In genomic region chr4:102815981-102816380, GRCh38 we compare ENCODE assay signal across 9 cellular contexts. TPM values are rescaled to one million over a fixed set of nuclear protein-coding genes. Genes with fewer than 3 reads are reported as not detected.
A peak's percentile ranks its signal among the peaks of the same experiment; 100 is the strongest.
DNase-seq lines count a peak whose midpoint lies in the region; ATAC-seq, FAIRE-seq and TF ChIP-seq lines count a peak whose summit lies in the region.
"Had no signal": no experiment of that assay in that cellular context is flagged by ENCODE, and none has a peak within 500 bp of the region (broad histone marks: within the 10 kb centered on the region; RNA-seq: fewer than 3 reads in every experiment).

No MANE protein-coding gene starts in this region.

- 90% methylated on average over 2 of the region's 2 CpGs for WGBS in K562 (ENCODE audit: insufficient coverage, low coverage, missing lambda C conversion rate)

- no TSS peak for BruUV-seq in K562 (replicated peaks; lab: Mats Ljungman, UMichigan)

- in situ Hi-C loops in K562 (cut with MboI) = no loop called here

- H2AFZ ChIP-seq in K562 (ENCODE audit: low read depth, low read length) (no peak overlapping the region), MM.1S (ENCODE audit: low read length) (no peak overlapping the region)

- H3K9me1 ChIP-seq in K562 (ENCODE audit: control insufficient read depth, insufficient read depth, low read length) = peaks cover 4% of the 10 kb centered on the region

- H3K4me1 Mint-ChIP-seq in memory B cell = peaks cover 60% of the 10 kb centered on the region
- H3K4me1 Mint-ChIP-seq in T-cell = peaks cover 86 to 94% (median 92%) of the 10 kb centered on the region in 3 donors

- DNase-seq in AG09319 (ENCODE audit: extremely low read depth, low read depth) (peak; percentile 19), HK-2 (ENCODE audit: unreplicated experiment) (peak; percentile 21), K562 (ENCODE audit: extremely low read depth in 1 of 4, low spot score in 3 of 4) (no peak), memory B cell (ENCODE audit: low spot score in 2 of 2) (no peak), retina (no peak), GF-D8 (lab: John Stamatoyannopoulos, UW) (no peak), MM.1S (no peak), T-cell (no peak)
- DNase-seq: transverse colon had no signal

- ATAC-seq in K562 (no peak), memory B cell (ENCODE audit: low read depth) (no peak), T-cell (replicated peaks in 1 of 4) (no peak)

- POLR2A ChIA-PET in K562 (lab: Yijun Ruan, JAX) (interaction anchor here (0.7 to 4.5 kb wide), 5 partner anchors 8 to 466 kb away, joined by 3 to 27 read pairs (median 8); partner anchors contain the start of gene UBE2D3), T-cell (lab: Charles Lee) (interaction anchor here (0.5 to 5.2 kb wide), 12 partner anchors 9 to 1471 kb away, joined by 3 to 40 read pairs (median 4); partner anchors contain the start of gene UBE2D3 (in 1 of the 2))

- no peak for FAIRE-seq in K562 (lab: Jason Lieb, UNC)

- H3K27ac ChIP-seq in K562 (ENCODE audit: extremely low read depth, low read depth, low read length) = 0 out of 3 replicates have a peak overlapping the region, but pooled peaks have one; percentile 19
- H3K27ac ChIP-seq in MM.1S (ENCODE audit: low read length) = no peak overlapping the region
- H3K27ac ChIP-seq: transverse colon had no signal

- H3K36me3 Mint-ChIP-seq in memory B cell = peaks cover 21% of the 10 kb centered on the region
- H3K36me3 Mint-ChIP-seq in T-cell = peaks cover 54% of the 10 kb centered on the region

- H3K79me2 ChIP-seq in K562 (ENCODE audit: control insufficient read depth, insufficient read depth, low read length) (peaks cover 100% of the 10 kb centered on the region), MM.1S (ENCODE audit: low read length) (peaks cover 100% of the 10 kb centered on the region)

- H3K9ac ChIP-seq in K562 (ENCODE audit: insufficient read depth in 1 of 2, low read depth in 2 of 2, low read length in 2 of 2) (no peak overlapping the region; a peak in 1 of 4 replicates), MM.1S (ENCODE audit: low read length) (no peak overlapping the region)

- peaks cover 8 to 27% of the 10 kb centered on the region in 2 experiments; a peak in 4 of 5 replicates for H3K4me1 ChIP-seq in K562 (replicated peaks in 1 of 2; ENCODE audit: control insufficient read depth in 2 of 2, insufficient read depth in 2 of 2, low read length in 2 of 2)
- peaks cover 9% of the 10 kb centered on the region; the same call in 1 of the 2 replicates for H3K4me1 ChIP-seq in MM.1S (ENCODE audit: low read length)

- H3K9me3 Mint-ChIP-seq in memory B cell = no peaks in the 10 kb centered on the region
- H3K9me3 Mint-ChIP-seq in T-cell = no peaks in the 10 kb centered on the region

- no peaks in the 10 kb centered on the region for H3K9me2 ChIP-seq in MM.1S (replicated peaks; ENCODE audit: insufficient read depth, low read length)

- peaks cover 87% of the 10 kb centered on the region for H3K36me3 ChIP-seq in K562 (ENCODE audit: control insufficient read depth, insufficient read depth, low read length)
- H3K36me3 ChIP-seq in MM.1S (replicated peaks; ENCODE audit: insufficient read depth, low read length) = peaks cover 28% of the 10 kb centered on the region

- intact Hi-C loops in K562 (cut with micrococcal nuclease) = no loop called here

- no peak for TF ChIP-seq POLR2A in K562 (conservative IDR thresholded peaks at IDR 0.05)

- H4K20me1 ChIP-seq in K562 (replicated peaks; ENCODE audit: control insufficient read depth, insufficient read depth, low read length) = peaks cover 52% of the 10 kb centered on the region
- peaks cover 98% of the 10 kb centered on the region for H4K20me1 ChIP-seq in MM.1S (ENCODE audit: insufficient read depth, low read length)

- H3K27me3 ChIP-seq in K562 (ENCODE audit: control insufficient read depth in 2 of 2, insufficient read depth in 2 of 2, low read length in 2 of 2) (no peaks in the 10 kb centered on the region), MM.1S (replicated peaks; ENCODE audit: insufficient read depth, low read length) (no peaks in the 10 kb centered on the region)
- H3K27me3 ChIP-seq: transverse colon had no signal

- H3K4me3 ChIP-seq in K562 (no peak overlapping the region), MM.1S (ENCODE audit: low read length) (no peak overlapping the region)
- H3K4me3 ChIP-seq: transverse colon had no signal

- H3K27me3 Mint-ChIP-seq in memory B cell = no peaks in the 10 kb centered on the region
- H3K27me3 Mint-ChIP-seq in T-cell = no peaks in the 10 kb centered on the region

- H3K4me3 Mint-ChIP-seq in memory B cell (peak overlapping the region; percentile 21), T-cell (peak overlapping the region in 1 of 3 donors; percentile 52)

- CTCF ChIA-PET in K562 (lab: Yijun Ruan, JAX; ENCODE audit: low intra/inter-chr PET ratio) (no interaction called here), T-cell (lab: Charles Lee) (interaction anchor here (0.6 to 5.2 kb wide), 5 partner anchors 8 to 86 kb away, joined by 3 to 29 read pairs (median 3); partner anchors contain the start of gene UBE2D3 (in 1 of the 2))

- no peak for TF ChIP-seq CTCF in AG09319 (IDR thresholded peaks at IDR 0.05; ENCODE audit: low read depth, low read length)
- no peak for TF ChIP-seq CTCF in K562 (IDR thresholded peaks at IDR 0.05 in 2 of 3, conservative IDR thresholded peaks at IDR 0.05 in 1 of 3; ENCODE audit: insufficient read depth in 2 of 3, low read depth in 1 of 3, low read length in 3 of 3)
- no peak for TF ChIP-seq CTCF in MM.1S (IDR thresholded peaks at IDR 0.05; ENCODE audit: low read length)

- H3K9me3 ChIP-seq in K562 (replicated peaks; ENCODE audit: control insufficient read depth, insufficient read depth, low read depth, low read length) (no peaks in the 10 kb centered on the region), MM.1S (replicated peaks; ENCODE audit: insufficient read depth, low read length) (no peaks in the 10 kb centered on the region)
- H3K9me3 ChIP-seq: transverse colon had no signal

- H3K4me2 ChIP-seq in K562 (ENCODE audit: insufficient read depth, low read length) = no peak overlapping the region
- H3K4me2 ChIP-seq in MM.1S (ENCODE audit: low read depth, low read length) = no peak overlapping the region

- TF ChIP-seq RAD21 in K562 (CRISPR knock-in tag; conservative IDR thresholded peaks at IDR 0.05 in 1 of 2, IDR thresholded peaks at IDR 0.05 in 1 of 2) = no peak

- H3F3A ChIP-seq in MM.1S (ENCODE audit: insufficient read depth, low read length) = no peaks in the 10 kb centered on the region; the same call in 1 of the 2 replicates

- peak overlapping the region; percentile 81 for H3K27ac Mint-ChIP-seq in memory B cell
- peak overlapping the region in 1 of 2 donors; percentile 23 for H3K27ac Mint-ChIP-seq in T-cell

- TF ChIP-seq EP300 in K562 (IDR thresholded peaks at IDR 0.05; ENCODE audit: low read length) = no peak

RNA-seq across cellular contexts. Expression of gene UBE2D3, which starts 11.4 kb away (rescaled TPM):
- total RNA-seq in K562 (2011; cell fraction: chromatin; rRNA removed; ENCODE audit: low replicate concordance) = 106 and 238 TPM in 2 replicates
- 61.5 and 87.0 TPM in 2 replicates for total RNA-seq in K562 (2011; cell fraction: nucleolus; rRNA removed)
- 180 and 303 TPM in 2 replicates for total RNA-seq in K562 (2011; cell fraction: nucleoplasm; rRNA removed)
- total RNA-seq in K562 (2014; rRNA removed) (434 and 562 TPM in 2 replicates), K562 (2014; rRNA removed; fragmentation: Illumina TruSeq; extraction: Trizol) (257 and 281 TPM in 2 replicates), K562 (2015; rRNA removed; fragmentation: Illumina TruSeq; extraction: Trizol) (305 and 313 TPM in 2 replicates), K562 (2021) (276 and 281 TPM in 2 replicates), T-cell (100 to 1,000 TPM; 274 to 487 (median 289) TPM)
- polyA plus RNA-seq in K562 (2011; rRNA removed) (348 and 408 TPM in 2 replicates), K562 (2014; fragmentation: Illumina TruSeq; extraction: Trizol) (447 and 618 TPM in 2 replicates), K562 (2014; fragmentation: Nextera tagmentation; extraction: Ambion mirVana) (100 to 1,000 TPM; 191 to 202 TPM), K562 (2014; rRNA removed) (292 and 329 TPM in 2 replicates)
- polyA plus RNA-seq in K562 (2011; cell fraction: cytosol; rRNA removed) = 357 and 381 TPM in 2 replicates
- 305 and 318 TPM in 2 replicates for polyA plus RNA-seq in K562 (2011; cell fraction: nucleus; rRNA removed)
- polyA plus RNA-seq in K562 (2012) = 235 and 382 TPM in 2 replicates
- polyA minus RNA-seq in K562 (2011; rRNA and poly(A)+ RNA removed) = 278 and 307 TPM in 2 replicates
- 149 and 195 TPM in 2 replicates for polyA minus RNA-seq in K562 (2011; cell fraction: cytosol; rRNA and poly(A)+ RNA removed)
- 123 and 159 TPM in 2 replicates for polyA minus RNA-seq in K562 (2011; cell fraction: nucleus; rRNA and poly(A)+ RNA removed)

RNA-seq across cellular contexts. Expression of gene CISD2, which starts 52.8 kb away (rescaled TPM):
- total RNA-seq in K562 (2011; cell fraction: chromatin; rRNA removed; ENCODE audit: low replicate concordance) = 16.2 and 28.9 TPM in 2 replicates
- 30.3 and 34.9 TPM in 2 replicates for total RNA-seq in K562 (2011; cell fraction: nucleolus; rRNA removed)
- 34.8 and 44.1 TPM in 2 replicates for total RNA-seq in K562 (2011; cell fraction: nucleoplasm; rRNA removed)
- 37.8 and 53.7 TPM in 2 replicates for total RNA-seq in K562 (2014; rRNA removed)
- 68.4 and 73.7 TPM in 2 replicates for total RNA-seq in K562 (2014; rRNA removed; fragmentation: Illumina TruSeq; extraction: Trizol)
- total RNA-seq in K562 (2015; rRNA removed; fragmentation: Illumina TruSeq; extraction: Trizol) = 53.2 and 59.8 TPM in 2 replicates
- 50.2 and 55.9 TPM in 2 replicates for total RNA-seq in K562 (2021)
- 48.3 and 69.5 TPM in 2 replicates for polyA plus RNA-seq in K562 (2011; rRNA removed)
- 22.1 and 27.2 TPM in 2 replicates for polyA plus RNA-seq in K562 (2011; cell fraction: cytosol; rRNA removed)
- polyA plus RNA-seq in K562 (2011; cell fraction: nucleus; rRNA removed) = 15.0 and 15.3 TPM in 2 replicates
- 78.0 and 85.1 TPM in 2 replicates for polyA plus RNA-seq in K562 (2012)
- 47.1 and 53.5 TPM in 2 replicates for polyA plus RNA-seq in K562 (2014; fragmentation: Illumina TruSeq; extraction: Trizol)
- 10 to 100 TPM; 87.2 to 91.4 TPM for polyA plus RNA-seq in K562 (2014; fragmentation: Nextera tagmentation; extraction: Ambion mirVana)
- 46.9 and 54.2 TPM in 2 replicates for polyA plus RNA-seq in K562 (2014; rRNA removed)
- 21.6 and 27.4 TPM in 2 replicates for polyA minus RNA-seq in K562 (2011; rRNA and poly(A)+ RNA removed)
- polyA minus RNA-seq in K562 (2011; cell fraction: cytosol; rRNA and poly(A)+ RNA removed) = 11.4 and 21.0 TPM in 2 replicates
- 5.1 and 8.3 TPM in 2 replicates for polyA minus RNA-seq in K562 (2011; cell fraction: nucleus; rRNA and poly(A)+ RNA removed)
- total RNA-seq in T-cell = 10 to 100 TPM; 12.2 to 14.2 (median 13.1) TPM

RNA-seq across cellular contexts. Expression of gene MANBA, which starts 55.2 kb away (rescaled TPM):
- total RNA-seq in K562 (2011; cell fraction: chromatin; rRNA removed; ENCODE audit: low replicate concordance) = 13.7 and 32.2 TPM in 2 replicates
- 9.7 TPM in 2 replicates for total RNA-seq in K562 (2011; cell fraction: nucleolus; rRNA removed)
- 15.8 and 21.3 TPM in 2 replicates for total RNA-seq in K562 (2011; cell fraction: nucleoplasm; rRNA removed)
- total RNA-seq in K562 (2014; rRNA removed) (8.2 and 10.9 TPM in 2 replicates), K562 (2014; rRNA removed; fragmentation: Illumina TruSeq; extraction: Trizol) (9.0 and 9.4 TPM in 2 replicates), K562 (2015; rRNA removed; fragmentation: Illumina TruSeq; extraction: Trizol) (12.9 and 13.3 TPM in 2 replicates), K562 (2021) (7.7 TPM in 2 replicates), T-cell (10 to 100 TPM; 20.8 to 27.8 (median 24.2) TPM)
- polyA plus RNA-seq in K562 (2011; rRNA removed) (2.8 and 5.3 TPM in 2 replicates), K562 (2014; fragmentation: Illumina TruSeq; extraction: Trizol) (6.6 and 7.8 TPM in 2 replicates), K562 (2014; fragmentation: Nextera tagmentation; extraction: Ambion mirVana) (1 to 10 TPM; 1.8 to 3.7 TPM), K562 (2014; rRNA removed) (4.7 and 6.1 TPM in 2 replicates)
- 4.7 and 6.0 TPM in 2 replicates for polyA plus RNA-seq in K562 (2011; cell fraction: cytosol; rRNA removed)
- polyA plus RNA-seq in K562 (2011; cell fraction: nucleus; rRNA removed) = 9.1 and 15.4 TPM in 2 replicates
- 9.1 and 18.3 TPM in 2 replicates for polyA plus RNA-seq in K562 (2012)
- polyA minus RNA-seq in K562 (2011; rRNA and poly(A)+ RNA removed) = 6.0 and 11.7 TPM in 2 replicates
- polyA minus RNA-seq in K562 (2011; cell fraction: cytosol; rRNA and poly(A)+ RNA removed) = 5.5 and 7.5 TPM in 2 replicates
- 14.5 and 20.7 TPM in 2 replicates for polyA minus RNA-seq in K562 (2011; cell fraction: nucleus; rRNA and poly(A)+ RNA removed)

Comparison
In these comparisons a context has a peak if more than half of its experiments do, and no peak if none do; other contexts are left out.
1. DNase-seq: peak in AG09319 (single experiment) and HK-2 (single experiment); none in K562 (0 of 4), memory B cell (0 of 2), retina (single experiment), GF-D8 (single experiment), MM.1S (single experiment) and T-cell (0 of 34).